ENCODE assay signal across 21 cellular contexts in genomic region chr18:55115606-55116005, GRCh38.
DNase-seq lines count a peak whose midpoint lies in the region; ATAC-seq and TF ChIP-seq lines count a peak whose summit lies in the region.
"Had no signal": no experiment of that assay in that cellular context is flagged by ENCODE, and none has a peak within 500 bp of the region (broad histone marks: within the 10 kb centered on the region; RNA-seq: fewer than 3 reads in every experiment).

No MANE protein-coding gene starts in this region.

- H3K4me3 ChIP-seq in left ventricle myocardium inferior (no peak overlapping the region), epithelial cell of esophagus (ENCODE audit: low read length) (no peak overlapping the region), MM.1S (ENCODE audit: low read length) (no peak overlapping the region)
- H3K4me3 ChIP-seq in CD8-positive, alpha-beta T cell (ENCODE audit: low read depth, low read length) = no peak overlapping the region
- H3K4me3 ChIP-seq: GM12878, K562 had no signal

- H3K9me2 ChIP-seq in MM.1S (replicated peaks; ENCODE audit: insufficient read depth, low read length) = no peaks in the 10 kb centered on the region

- H3K36me3 Mint-ChIP-seq in neural crest cell (ENCODE audit: low read depth) = no peaks in the 10 kb centered on the region
- no peaks in the 10 kb centered on the region for H3K36me3 Mint-ChIP-seq in natural killer cell treated with Interleukin-12 subunit alpha and Interleukin-12 subunit beta and Interleukin-15 and Interleukin-18, amount 100 ng/mL, for 72 hours
- H3K36me3 Mint-ChIP-seq in CD8-positive, alpha-beta T cell = no peaks in the 10 kb centered on the region
- H3K36me3 Mint-ChIP-seq: CD14-positive monocyte had no signal

- peaks cover 12% of the 10 kb centered on the region for H3K9me3 ChIP-seq in left ventricle myocardium inferior (replicated peaks)
- H3K9me3 ChIP-seq in MM.1S (replicated peaks; ENCODE audit: insufficient read depth, low read length) = no peaks in the 10 kb centered on the region
- H3K9me3 ChIP-seq in CD8-positive, alpha-beta T cell (ENCODE audit: low read length) = no peaks in the 10 kb centered on the region

- no peaks in the 10 kb centered on the region for H3F3A ChIP-seq in MM.1S (ENCODE audit: insufficient read depth, low read length)

- H3K4me2 ChIP-seq in MM.1S (ENCODE audit: low read depth, low read length) = no peak overlapping the region

- DNase-seq in left ventricle myocardium inferior (no peak), Right ventricle myocardium superior (no peak), epithelial cell of esophagus (ENCODE audit: low read depth) (peak; percentile 31), neural crest cell (ENCODE audit: low read depth, low spot score) (no peak), MM.1S (no peak), DMS114 treated with DMSO at 0.1 percent for 48 hours (lab: John Stamatoyannopoulos, UW; ENCODE audit: unreplicated experiment) (no peak)
- no peak for DNase-seq in natural killer cell treated with Interleukin-12 subunit alpha and Interleukin-12 subunit beta and Interleukin-15 and Interleukin-18, amount 100 ng/mL, for 72 hours (ENCODE audit: low spot score)
- DNase-seq in CD8-positive, alpha-beta T cell = no peak
- DNase-seq: DMS79, H7, NCI-H1092, NCI-H1436, NCI-H2029, NCI-H2227 treated with DMSO at 0.1 percent for 48 hours, NCI-H510A treated with DMSO at 0.1 percent for 48 hours, NCI-H774 had no signal

- H4K20me1 ChIP-seq in MM.1S (ENCODE audit: insufficient read depth, low read length) = no peaks in the 10 kb centered on the region

- H3K27me3 ChIP-seq in left ventricle myocardium inferior (ENCODE audit: low read depth) = no peaks in the 10 kb centered on the region
- no peaks in the 10 kb centered on the region for H3K27me3 ChIP-seq in MM.1S (replicated peaks; ENCODE audit: insufficient read depth, low read length)
- H3K27me3 ChIP-seq in CD8-positive, alpha-beta T cell (ENCODE audit: insufficient read depth, low read length) = no peaks in the 10 kb centered on the region

- H3K27ac ChIP-seq in left ventricle myocardium inferior (replicated peaks) (peak overlapping the region; percentile 72), MM.1S (ENCODE audit: low read length) (no peak overlapping the region)
- H3K27ac ChIP-seq in CD8-positive, alpha-beta T cell (ENCODE audit: low read depth, low read length) = no peak overlapping the region

- no peaks in the 10 kb centered on the region for H3K79me2 ChIP-seq in MM.1S (ENCODE audit: low read length)

- H3K4me1 Mint-ChIP-seq in neural crest cell = no peaks in the 10 kb centered on the region
- no peaks in the 10 kb centered on the region for H3K4me1 Mint-ChIP-seq in natural killer cell treated with Interleukin-12 subunit alpha and Interleukin-12 subunit beta and Interleukin-15 and Interleukin-18, amount 100 ng/mL, for 72 hours (ENCODE audit: low read depth in 2 of 2)
- H3K4me1 Mint-ChIP-seq in CD8-positive, alpha-beta T cell (ENCODE audit: low read depth) = no peaks in the 10 kb centered on the region
- H3K4me1 Mint-ChIP-seq: CD14-positive monocyte had no signal

- no peaks in the 10 kb centered on the region for H3K27me3 Mint-ChIP-seq in neural crest cell (ENCODE audit: low read depth)
- no peaks in the 10 kb centered on the region for H3K27me3 Mint-ChIP-seq in natural killer cell treated with Interleukin-12 subunit alpha and Interleukin-12 subunit beta and Interleukin-15 and Interleukin-18, amount 100 ng/mL, for 72 hours
- H3K27me3 Mint-ChIP-seq in CD8-positive, alpha-beta T cell (ENCODE audit: low read depth) = no peaks in the 10 kb centered on the region
- H3K27me3 Mint-ChIP-seq: B cell had no signal

- TF ChIP-seq CTCF in left ventricle myocardium inferior (IDR thresholded peaks at IDR 0.05; ENCODE audit: borderline replicate concordance) (no peak), epithelial cell of esophagus (IDR thresholded peaks at IDR 0.05; ENCODE audit: insufficient read depth, low read depth, low read length, missing control alignments) (no peak), neural crest cell (conservative IDR thresholded peaks at IDR 0.05) (no peak), MM.1S (IDR thresholded peaks at IDR 0.05; ENCODE audit: low read length) (no peak)
- no peak for TF ChIP-seq CTCF in CD8-positive, alpha-beta T cell (IDR thresholded peaks at IDR 0.05)

- no peak for ATAC-seq in Right ventricle myocardium superior (ENCODE audit: poor library complexity)
- ATAC-seq in natural killer cell treated with Interleukin-12 subunit alpha and Interleukin-12 subunit beta and Interleukin-15 and Interleukin-18, amount 100 ng/mL, for 72 hours = no peak
- ATAC-seq in CD8-positive, alpha-beta T cell = no peak
- ATAC-seq: GM12878, K562, Panc1 had no signal

- H3K27ac Mint-ChIP-seq in neural crest cell (ENCODE audit: unreplicated experiment) = peak overlapping the region; percentile 31
- no peak overlapping the region for H3K27ac Mint-ChIP-seq in natural killer cell treated with Interleukin-12 subunit alpha and Interleukin-12 subunit beta and Interleukin-15 and Interleukin-18, amount 100 ng/mL, for 72 hours
- no peak overlapping the region for H3K27ac Mint-ChIP-seq in CD8-positive, alpha-beta T cell
- H3K27ac Mint-ChIP-seq: B cell, CD14-positive monocyte had no signal

- H3K9ac ChIP-seq in MM.1S (ENCODE audit: low read length) = no peak overlapping the region

- no peaks in the 10 kb centered on the region for H3K9me3 Mint-ChIP-seq in neural crest cell
- H3K9me3 Mint-ChIP-seq in natural killer cell treated with Interleukin-12 subunit alpha and Interleukin-12 subunit beta and Interleukin-15 and Interleukin-18, amount 100 ng/mL, for 72 hours = peaks cover 3% of the 10 kb centered on the region
- no peaks in the 10 kb centered on the region for H3K9me3 Mint-ChIP-seq in CD8-positive, alpha-beta T cell

- CTCF ChIA-PET in CD8-positive, alpha-beta T cell (lab: Charles Lee) = no interaction called here

- no peak overlapping the region for H3K4me3 Mint-ChIP-seq in neural crest cell
- H3K4me3 Mint-ChIP-seq in natural killer cell treated with Interleukin-12 subunit alpha and Interleukin-12 subunit beta and Interleukin-15 and Interleukin-18, amount 100 ng/mL, for 72 hours = no peak overlapping the region
- H3K4me3 Mint-ChIP-seq in CD8-positive, alpha-beta T cell = no peak overlapping the region
- H3K4me3 Mint-ChIP-seq: B cell, CD14-positive monocyte had no signal

- no peaks in the 10 kb centered on the region for H3K36me3 ChIP-seq in left ventricle myocardium inferior
- H3K36me3 ChIP-seq in MM.1S (replicated peaks; ENCODE audit: insufficient read depth, low read length) = no peaks in the 10 kb centered on the region
- H3K36me3 ChIP-seq in CD8-positive, alpha-beta T cell (ENCODE audit: insufficient read depth, low read length) = no peaks in the 10 kb centered on the region

- intact Hi-C loops in left ventricle myocardium inferior (cut with micrococcal nuclease) = loop anchor here (10.0 kb wide), 1 partner anchor 1459 kb away; no protein-coding TSS in a partner anchor
- intact Hi-C loops in Right ventricle myocardium superior (cut with DNase I) = loop anchor here (10.0 kb wide), 1 partner anchor 109 kb away; no protein-coding TSS in a partner anchor
- intact Hi-C loops in CD8-positive, alpha-beta T cell (cut with DNase I, micrococcal nuclease) = no loop called here

- H3K4me1 ChIP-seq in left ventricle myocardium inferior (peaks cover 43% of the 10 kb centered on the region), MM.1S (ENCODE audit: low read length) (no peaks in the 10 kb centered on the region)
- H3K4me1 ChIP-seq in CD8-positive, alpha-beta T cell (ENCODE audit: insufficient read depth, low read length) = no peaks in the 10 kb centered on the region

- POLR2A ChIA-PET in CD8-positive, alpha-beta T cell (lab: Charles Lee) = no interaction called here

- no peak overlapping the region for H2AFZ ChIP-seq in MM.1S (ENCODE audit: low read length)

Comparison
In these comparisons a context has a peak if more than half of its experiments do, and no peak if none do; other contexts are left out.
1. intact Hi-C loops: an anchor here in left ventricle myocardium inferior (10.0 kb wide) and Right ventricle myocardium superior (10.0 kb wide); none called in CD8-positive, alpha-beta T cell.